ENCODE assay signal across 25 cellular contexts in the genomic region with DNA sequence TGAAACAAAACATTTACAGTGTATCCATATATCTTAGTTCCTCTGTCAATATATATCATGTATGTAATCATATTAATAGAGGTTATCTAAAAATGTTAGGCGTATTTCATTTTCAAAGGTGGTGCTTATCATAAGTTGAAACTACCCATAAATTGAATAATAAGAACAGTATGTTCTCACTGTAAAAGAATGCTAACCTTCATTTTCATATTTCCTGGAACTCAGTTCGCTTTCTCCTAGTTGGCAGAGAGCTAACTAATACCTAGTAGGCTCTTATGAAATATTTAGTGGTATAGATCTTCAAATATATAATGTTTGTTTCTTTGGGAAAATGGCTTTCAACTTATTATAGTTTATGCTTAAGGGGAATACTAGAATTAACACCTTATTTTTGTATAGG.
"Had no signal": no experiment of that assay in that cellular context is flagged by ENCODE, and none has a peak within 500 bp of the region (broad histone marks: within the 10 kb centered on the region; RNA-seq: fewer than 3 reads in every experiment).

No MANE protein-coding gene starts in this region.

- DNase-seq: kidney; left colon; left lung; naive thymus-derived CD8-positive, alpha-beta T cell; nucleus accumbens; pancreas; posterior cingulate gyrus; retina; right cardiac atrium; stimulated activated CD4-positive, alpha-beta T cell treated with anti-CD3 and anti-CD28 coated beads, Interleukin-12 subunit alpha, Interleukin-12 subunit beta, amount 100 ng/mL, for 4 hours; stimulated activated CD4-positive, alpha-beta T cell treated with anti-CD3 and anti-CD28 coated beads, Interleukin-15, amount 100 ng/mL, for 24 hours; stimulated activated CD4-positive, alpha-beta T cell treated with anti-CD3 and anti-CD28 coated beads, Interleukin-2, amount 100 ng/mL, for 24 hours; stimulated activated CD4-positive, alpha-beta T cell treated with anti-CD3 and anti-CD28 coated beads, Interleukin-4, amount 100 ng/mL, for 1 hour; stimulated activated naive B cell treated with anti-CD40 and anti-IgM and Interleukin-4, amounts not matched to agents 10 μg/mL and 1 μg/mL and 100 μg/mL, for 72 hours; stimulated activated naive CD8-positive, alpha-beta T cell treated with anti-CD3 and anti-CD28 coated beads, Interleukin-15, Interleukin-2, amounts not matched to agents 100 U/mL and 50 U/mL, for 24 hours; stomach; testis; thyroid gland; transverse colon; upper lobe of left lung had no signal

- FAIRE-seq: pancreas, urothelium cell line had no signal

- H3K4me1 ChIP-seq: left lung, pancreas, prostate gland, upper lobe of left lung had no signal

- H2AFZ ChIP-seq: hepatocyte had no signal

- ATAC-seq: left colon; left lung; naive thymus-derived CD8-positive, alpha-beta T cell; right cardiac atrium; sciatic nerve; stimulated activated naive B cell treated with anti-CD40 and anti-IgM and Interleukin-4, amounts not matched to agents 10 μg/mL and 1 μg/mL and 100 μg/mL, for 72 hours; stimulated activated naive CD8-positive, alpha-beta T cell treated with anti-CD3 and anti-CD28 coated beads, Interleukin-15, Interleukin-2, amounts not matched to agents 100 U/mL and 50 U/mL, for 24 hours had no signal

- H3K4me2 ChIP-seq: hepatocyte had no signal

- H3K4me3 ChIP-seq: hepatocyte, left lung, pancreas, prostate gland, skin epidermis, stomach, testis, thyroid gland, transverse colon had no signal

- H3K27ac ChIP-seq: hepatocyte, left lung, prostate gland, skin epidermis, stomach, testis, thyroid gland, transverse colon had no signal

- H3K27me3 ChIP-seq: hepatocyte, left lung, pancreas, stomach, testis, thyroid gland, transverse colon, upper lobe of left lung had no signal

- H3K36me3 ChIP-seq: left lung, pancreas, prostate gland, stomach, thyroid gland, transverse colon, upper lobe of left lung had no signal

- H3K9me3 ChIP-seq: left lung, pancreas, prostate gland, stomach, testis, thyroid gland, transverse colon, upper lobe of left lung had no signal
